20 cellular contexts compared by ENCODE assay signal in genomic region chrX:14946721-14947120, GRCh38.
DNase-seq lines count a peak whose midpoint lies in the region; ATAC-seq, FAIRE-seq and TF ChIP-seq lines count a peak whose summit lies in the region.
"Had no signal": no experiment of that assay in that cellular context is flagged by ENCODE, and none has a peak within 500 bp of the region (broad histone marks: within the 10 kb centered on the region; RNA-seq: fewer than 3 reads in every experiment).

No MANE protein-coding gene starts in this region.

- H3K27me3 ChIP-seq in DOHH2 (ENCODE audit: control insufficient read depth, low read length), result no peaks in the 10 kb centered on the region
- no peaks in the 10 kb centered on the region for H3K27me3 ChIP-seq in astrocyte (ENCODE audit: insufficient read depth, low read length)
- H3K27me3 ChIP-seq in H7 (ENCODE audit: control insufficient read depth, insufficient read depth, low read length), result no peaks in the 10 kb centered on the region

- no peak overlapping the region for H3K4me3 Mint-ChIP-seq in astrocyte (ENCODE audit: unreplicated experiment)
- H3K4me3 Mint-ChIP-seq in stimulated activated effector memory CD8-positive, alpha-beta T cell treated with anti-CD3 and anti-CD28 coated beads, Interleukin-12 subunit alpha, Interleukin-12 subunit beta, amount 100 ng/mL, for 72 hours, result no peak overlapping the region
- H3K4me3 Mint-ChIP-seq: CD14-positive monocyte; CD4-positive, alpha-beta memory T cell; HFFc6; IgD-negative memory B cell had no signal

- no peaks in the 10 kb centered on the region for H3K36me3 Mint-ChIP-seq in astrocyte (ENCODE audit: low read depth, unreplicated experiment)
- H3K36me3 Mint-ChIP-seq in stimulated activated effector memory CD8-positive, alpha-beta T cell treated with anti-CD3 and anti-CD28 coated beads, Interleukin-12 subunit alpha, Interleukin-12 subunit beta, amount 100 ng/mL, for 72 hours, result no peaks in the 10 kb centered on the region
- H3K36me3 Mint-ChIP-seq: CD14-positive monocyte; CD4-positive, alpha-beta memory T cell; IgD-negative memory B cell had no signal

- no peaks in the 10 kb centered on the region for H3K79me2 ChIP-seq in DOHH2 (ENCODE audit: control insufficient read depth, low read length)
- H3K79me2 ChIP-seq in astrocyte (ENCODE audit: insufficient read depth, low read length), result no peaks in the 10 kb centered on the region

- H3K4me2 ChIP-seq in DOHH2 (ENCODE audit: low read length) (peak overlapping the region; percentile 49), astrocyte (ENCODE audit: low read length) (no peak overlapping the region)
- H3K4me2 ChIP-seq: BLaER1 had no signal

- no peak for TF ChIP-seq CTCF in DOHH2 (IDR thresholded peaks at IDR 0.05; ENCODE audit: low read depth, low read length, poor library complexity, severe bottlenecking)
- TF ChIP-seq CTCF in astrocyte (IDR thresholded peaks at IDR 0.05; ENCODE audit: insufficient read depth, low read depth, low read length), result no peak

- H3K9me2 ChIP-seq in DOHH2 (replicated peaks; ENCODE audit: control insufficient read depth, low read length), result no peaks in the 10 kb centered on the region

- H3K9ac ChIP-seq in astrocyte (ENCODE audit: low read length), result no peak overlapping the region
- H3K9ac ChIP-seq: BLaER1, GM23248 had no signal

- H3K4me1 Mint-ChIP-seq in astrocyte (ENCODE audit: low read depth, unreplicated experiment), result no peaks in the 10 kb centered on the region
- H3K4me1 Mint-ChIP-seq in stimulated activated effector memory CD8-positive, alpha-beta T cell treated with anti-CD3 and anti-CD28 coated beads, Interleukin-12 subunit alpha, Interleukin-12 subunit beta, amount 100 ng/mL, for 72 hours, result no peaks in the 10 kb centered on the region
- H3K4me1 Mint-ChIP-seq: CD14-positive monocyte; CD4-positive, alpha-beta memory T cell had no signal

- peak overlapping the region; percentile 34 for H3K4me3 ChIP-seq in DOHH2 (ENCODE audit: low read length)
- no peak overlapping the region for H3K4me3 ChIP-seq in astrocyte (ENCODE audit: insufficient read depth, low read depth, low read length)
- no peak overlapping the region for H3K4me3 ChIP-seq in H7 (ENCODE audit: insufficient read depth, low read depth, low read length)
- H3K4me3 ChIP-seq: BLaER1, GM12878, GM23248 had no signal

- H3K27ac ChIP-seq in DOHH2 (ENCODE audit: low read depth, low read length) (peak overlapping the region; percentile 77), astrocyte (ENCODE audit: low read depth, low read length) (no peak overlapping the region)
- H3K27ac ChIP-seq: BLaER1, GM23248 had no signal

- H3K27ac Mint-ChIP-seq in astrocyte (ENCODE audit: unreplicated experiment), result no peak overlapping the region
- H3K27ac Mint-ChIP-seq in stimulated activated effector memory CD8-positive, alpha-beta T cell treated with anti-CD3 and anti-CD28 coated beads, Interleukin-12 subunit alpha, Interleukin-12 subunit beta, amount 100 ng/mL, for 72 hours, result no peak overlapping the region
- H3K27ac Mint-ChIP-seq: CD14-positive monocyte; CD4-positive, alpha-beta memory T cell; HFFc6; IgD-negative memory B cell had no signal

- H3K4me1 ChIP-seq in DOHH2 (ENCODE audit: control insufficient read depth, low read length) (peaks cover 46% of the 10 kb centered on the region), astrocyte (ENCODE audit: insufficient read depth, low read length) (no peaks in the 10 kb centered on the region)
- H3K4me1 ChIP-seq: BLaER1 had no signal

- no peaks in the 10 kb centered on the region for H3K27me3 Mint-ChIP-seq in astrocyte (ENCODE audit: low read depth, unreplicated experiment)

- FAIRE-seq in astrocyte (lab: Jason Lieb, UNC), result peak; percentile 60
- FAIRE-seq: A204.1, GM12878, H54, HTR-8/SVneo had no signal

- no peaks in the 10 kb centered on the region for H4K20me1 ChIP-seq in DOHH2 (ENCODE audit: control insufficient read depth, insufficient read depth, low read depth, low read length)
- no peaks in the 10 kb centered on the region for H4K20me1 ChIP-seq in astrocyte (ENCODE audit: insufficient read depth, low read length)

- H3K36me3 ChIP-seq in DOHH2 (ENCODE audit: control insufficient read depth, low read length) (no peaks in the 10 kb centered on the region), astrocyte (ENCODE audit: insufficient read depth, low read length) (no peaks in the 10 kb centered on the region), H7 (replicated peaks; ENCODE audit: control insufficient read depth, insufficient read depth, low read length) (no peaks in the 10 kb centered on the region)
- H3K36me3 ChIP-seq: BLaER1 had no signal

- ATAC-seq in stimulated activated effector memory CD8-positive, alpha-beta T cell treated with anti-CD3 and anti-CD28 coated beads, Interleukin-12 subunit alpha, Interleukin-12 subunit beta, amount 100 ng/mL, for 72 hours, result no peak
- ATAC-seq: GM12878, HCT116 had no signal

- H3K9me3 Mint-ChIP-seq in astrocyte (ENCODE audit: unreplicated experiment), result no peaks in the 10 kb centered on the region
- H3K9me3 Mint-ChIP-seq in stimulated activated effector memory CD8-positive, alpha-beta T cell treated with anti-CD3 and anti-CD28 coated beads, Interleukin-12 subunit alpha, Interleukin-12 subunit beta, amount 100 ng/mL, for 72 hours, result no peaks in the 10 kb centered on the region
- H3K9me3 Mint-ChIP-seq: CD14-positive monocyte; CD4-positive, alpha-beta memory T cell; HFFc6; IgD-negative memory B cell had no signal

- no peaks in the 10 kb centered on the region for H3K9me3 ChIP-seq in DOHH2 (ENCODE audit: control insufficient read depth, insufficient read depth, low read length)
- H3K9me3 ChIP-seq in astrocyte (ENCODE audit: insufficient read depth, low read depth, low read length), result no peaks in the 10 kb centered on the region
- H3K9me3 ChIP-seq: BLaER1 had no signal

- H3F3A ChIP-seq in DOHH2 (ENCODE audit: control insufficient read depth, insufficient read depth), result no peaks in the 10 kb centered on the region

- DNase-seq in NAMALWA (ENCODE audit: low spot score) (peak; percentile 57), astrocyte (ENCODE audit: low read depth) (no peak), H7 (no peak), A172 (ENCODE audit: low spot score) (no peak)
- no peak for DNase-seq in stimulated activated effector memory CD8-positive, alpha-beta T cell treated with anti-CD3 and anti-CD28 coated beads, Interleukin-12 subunit alpha, Interleukin-12 subunit beta, amount 100 ng/mL, for 72 hours (ENCODE audit: low spot score in 2 of 2)
- DNase-seq: CD4-positive, alpha-beta memory T cell; DMS153; DMS79; GM23248; HFFc6; KBM-7 had no signal

- H2AFZ ChIP-seq in astrocyte (ENCODE audit: low read depth, low read length), result no peak overlapping the region
- H2AFZ ChIP-seq: GM23248 had no signal
